In genomic region chr7:112449902-112450806, GRCh38 we compare ENCODE assay signal across 8 cellular contexts. TPM values are rescaled to one million over a fixed set of nuclear protein-coding genes. Genes with fewer than 3 reads are reported as not detected.
DNase-seq lines count a peak whose midpoint lies in the region; ATAC-seq and TF ChIP-seq lines count a peak whose summit lies in the region.

A gene with protein sequence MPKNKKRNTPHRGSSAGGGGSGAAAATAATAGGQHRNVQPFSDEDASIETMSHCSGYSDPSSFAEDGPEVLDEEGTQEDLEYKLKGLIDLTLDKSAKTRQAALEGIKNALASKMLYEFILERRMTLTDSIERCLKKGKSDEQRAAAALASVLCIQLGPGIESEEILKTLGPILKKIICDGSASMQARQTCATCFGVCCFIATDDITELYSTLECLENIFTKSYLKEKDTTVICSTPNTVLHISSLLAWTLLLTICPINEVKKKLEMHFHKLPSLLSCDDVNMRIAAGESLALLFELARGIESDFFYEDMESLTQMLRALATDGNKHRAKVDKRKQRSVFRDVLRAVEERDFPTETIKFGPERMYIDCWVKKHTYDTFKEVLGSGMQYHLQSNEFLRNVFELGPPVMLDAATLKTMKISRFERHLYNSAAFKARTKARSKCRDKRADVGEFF (plus strand): TSS chr7:112450460. CDS start chr7:112450689, 229 bp downstream.

- no peaks in the 10 kb centered on the region for H3K27me3 Mint-ChIP-seq in dendritic cell treated with granulocyte-macrophage colony-stimulating factor and Interleukin-4, amounts not matched to agents 40 ng/mL and 50 ng/mL, for 4 days

- H3K27ac Mint-ChIP-seq in dendritic cell treated with granulocyte-macrophage colony-stimulating factor and Interleukin-4, amounts not matched to agents 40 ng/mL and 50 ng/mL, for 4 days = peak within 1 kb of the TSS; percentile 99

- H3K27me3 ChIP-seq in left lung = no peaks in the 10 kb centered on the region

- H3K27ac ChIP-seq in C4-2B (peak within 1 kb of the TSS; percentile 87), left lung (peak within 1 kb of the TSS; percentile 97 to 99)

- ATAC-seq in GM19395 (IDR thresholded peaks at IDR 0.05; ENCODE audit: unreplicated experiment) (peak; percentile 76), HG03565 (IDR thresholded peaks at IDR 0.05; ENCODE audit: unreplicated experiment) (peak; percentile 66), left lung (peak; percentile 92)

- peaks cover 0 to 1% of the 10 kb centered on the region in 2 donors for H3K36me3 ChIP-seq in left lung

- no peaks in the 10 kb centered on the region for H3K9me3 ChIP-seq in left lung

- peak within 1 kb of the TSS; percentile 79 to 96 for H3K4me3 ChIP-seq in left lung

- intact Hi-C loops in dendritic cell treated with granulocyte-macrophage colony-stimulating factor and Interleukin-4, amounts not matched to agents 40 ng/mL and 50 ng/mL, for 4 days (cut with micrococcal nuclease) = loop anchor here (2.0 to 10.0 kb wide), 5 partner anchors 57 to 885 kb away; partner anchors contain the start of genes DOCK4, IMMP2L, SMIM30 and ZNF277
- intact Hi-C loops in left lung (cut with DNase I) = no loop called here

- peak within 1 kb of the TSS; percentile 93 for H3K4me3 Mint-ChIP-seq in dendritic cell treated with granulocyte-macrophage colony-stimulating factor and Interleukin-4, amounts not matched to agents 40 ng/mL and 50 ng/mL, for 4 days

- peaks cover 19% of the 10 kb centered on the region for H3K36me3 Mint-ChIP-seq in dendritic cell treated with granulocyte-macrophage colony-stimulating factor and Interleukin-4, amounts not matched to agents 40 ng/mL and 50 ng/mL, for 4 days (ENCODE audit: low read depth)

- H3K9me3 Mint-ChIP-seq in dendritic cell treated with granulocyte-macrophage colony-stimulating factor and Interleukin-4, amounts not matched to agents 40 ng/mL and 50 ng/mL, for 4 days = no peaks in the 10 kb centered on the region

- no peak for TF ChIP-seq CTCF in C4-2B (conservative IDR thresholded peaks at IDR 0.05)
- no peak for TF ChIP-seq CTCF in left lung (IDR thresholded peaks at IDR 0.05)

- peaks cover 38% of the 10 kb centered on the region for H3K4me1 Mint-ChIP-seq in dendritic cell treated with granulocyte-macrophage colony-stimulating factor and Interleukin-4, amounts not matched to agents 40 ng/mL and 50 ng/mL, for 4 days (ENCODE audit: low read depth)

- peaks cover 12 to 45% of the 10 kb centered on the region in 2 donors for H3K4me1 ChIP-seq in left lung

- DNase-seq in NCI-H774 (lab: John Stamatoyannopoulos, UW) (peak; percentile 97), left lung (peak; percentile 98 to 99)
- peak; percentile 98 to 99 for DNase-seq in activated CD4-positive, alpha-beta T cell treated with anti-CD3 and anti-CD28 coated beads, Interleukin-2, amount 50 U/mL, for 4 hours
- DNase-seq in stimulated activated CD4-positive, alpha-beta T cell treated with anti-CD3 and anti-CD28 coated beads, Interleukin-2, amount 100 ng/mL, for 48 hours = peak; percentile 99

RNA-seq across cellular contexts. Expression of the gene that starts here (rescaled TPM):
- 10 to 100 TPM; 37.4 to 54.1 TPM for total RNA-seq in left lung

Comparison
In these comparisons a context has a peak if more than half of its experiments do, and no peak if none do; other contexts are left out.
1. Peak in every context shown above with its lines: DNase-seq, ATAC-seq, H3K4me3 ChIP-seq and H3K27ac ChIP-seq.